In the genomic region with DNA sequence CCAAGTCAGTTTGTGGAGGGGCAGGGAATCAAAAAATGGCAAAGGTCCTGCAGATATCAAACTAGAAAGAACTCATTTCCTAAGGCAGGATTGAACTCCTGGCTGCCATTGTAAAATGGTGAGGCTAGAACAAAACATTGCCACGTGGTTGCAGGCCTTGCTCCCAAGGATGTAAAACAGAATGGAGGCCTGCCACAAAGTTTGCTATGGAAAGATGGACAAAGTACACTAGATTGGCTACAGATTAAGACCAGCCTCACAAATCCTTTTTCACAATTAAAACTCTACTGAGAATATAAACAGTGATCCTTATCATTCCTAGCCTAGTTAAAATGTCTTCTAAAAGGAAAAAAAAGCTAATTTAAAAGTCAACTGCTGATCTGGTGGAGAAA, we compare ENCODE assay signal across 16 cellular contexts.
DNase-seq lines count a peak whose midpoint lies in the region; ATAC-seq, FAIRE-seq and TF ChIP-seq lines count a peak whose summit lies in the region.
"Had no signal": no experiment of that assay in that cellular context is flagged by ENCODE, and none has a peak within 500 bp of the region (broad histone marks: within the 10 kb centered on the region; RNA-seq: fewer than 3 reads in every experiment).

No MANE protein-coding gene starts in this region.

- H4K20me1 ChIP-seq in BLaER1 treated with 17β-estradiol and CSF1 and Interleukin-3, amounts not matched to agents 10 nM and 100 nM = 0 out of 22 replicates have a peak, but pooled peaks cover 0 to under 1% (median 0%) of the 10 kb centered on the region in 11 experiments

- ATAC-seq in activated naive CD8-positive, alpha-beta T cell treated with anti-CD3 and anti-CD28 coated beads, Interleukin-2, amount 50 U/mL, for 24 hours = no peak
- ATAC-seq in SK-N-SH treated with all-trans-retinoic acid at 6 μM for 48 hours (no peak), HG02973 (IDR thresholded peaks at IDR 0.05; ENCODE audit: unreplicated experiment) (no peak)

- TF ChIP-seq CTCF in GM10248 (IDR thresholded peaks at IDR 0.05; ENCODE audit: control extremely low read depth, extremely low read depth, low read depth, missing control alignments) = no peak

- H3K36me3 Mint-ChIP-seq in activated naive CD8-positive, alpha-beta T cell treated with anti-CD3 and anti-CD28 coated beads, Interleukin-2, amount 50 U/mL, for 24 hours (ENCODE audit: low read depth) = peaks cover 37% of the 10 kb centered on the region

- peak overlapping the region; percentile 33 for H3K27ac Mint-ChIP-seq in activated naive CD8-positive, alpha-beta T cell treated with anti-CD3 and anti-CD28 coated beads, Interleukin-2, amount 50 U/mL, for 24 hours
- H3K27ac Mint-ChIP-seq: activated T-helper 1 cell treated with anti-CD3 and anti-CD28 coated beads, Interleukin-12 subunit alpha, Interleukin-12 subunit beta, Interleukin-2, Interleukin-4 antibody, amounts not matched to agents 30 ng/mL and 10 ng/mL and 1 ng/mL, durations not matched to agents 14 hours and 24 hours and 36 hours had no signal

- peaks cover 11 to 39% (median 27%) of the 10 kb centered on the region in 11 experiments; a peak in 20 of 22 replicates for H3K36me3 ChIP-seq in BLaER1 treated with 17β-estradiol and CSF1 and Interleukin-3, amounts not matched to agents 10 nM and 100 nM

- H3K4me1 Mint-ChIP-seq in activated naive CD8-positive, alpha-beta T cell treated with anti-CD3 and anti-CD28 coated beads, Interleukin-2, amount 50 U/mL, for 24 hours = peaks cover 36% of the 10 kb centered on the region

- H3K9me3 ChIP-seq in BLaER1 treated with 17β-estradiol and CSF1 and Interleukin-3, amounts not matched to agents 10 nM and 100 nM (replicated peaks in 1 of 11) = peaks cover 14 to 34% (median 26%) of the 10 kb centered on the region in 11 experiments; a peak in 21 of 22 replicates

- peak overlapping the region; percentile 55 to 74 (median 59) for H3K4me3 ChIP-seq in BLaER1 treated with 17β-estradiol and CSF1 and Interleukin-3, amounts not matched to agents 10 nM and 100 nM
- H3K4me3 ChIP-seq in skin epidermis = no peak overlapping the region

- no peaks in the 10 kb centered on the region for H3K27me3 Mint-ChIP-seq in activated naive CD8-positive, alpha-beta T cell treated with anti-CD3 and anti-CD28 coated beads, Interleukin-2, amount 50 U/mL, for 24 hours

- no peak for DNase-seq in GM19239 (ENCODE audit: insufficient read length, low spot score)
- DNase-seq in activated naive CD8-positive, alpha-beta T cell treated with anti-CD3 and anti-CD28 coated beads, Interleukin-2, amount 50 U/mL, for 24 hours = no peak
- no peak for DNase-seq in SHP77 (lab: John Stamatoyannopoulos, UW)
- no peak for DNase-seq in GM10248 (ENCODE audit: extremely low spot score)
- DNase-seq: activated CD4-positive, alpha-beta T cell treated with anti-CD3 and anti-CD28 coated beads, Interleukin-2, amount 50 U/mL, for 4 hours; GOT3; kidney; NCI-H2171; NCI-H82; Right ventricle myocardium superior had no signal

- peak overlapping the region; percentile 66 to 99 (median 91) for H3K27ac ChIP-seq in BLaER1 treated with 17β-estradiol and CSF1 and Interleukin-3, amounts not matched to agents 10 nM and 100 nM
- H3K27ac ChIP-seq in skin epidermis = peak overlapping the region in 11 of 21 experiments; percentile 1 to 81 (median 50)

- FAIRE-seq in GM19239 (lab: Jason Lieb, UNC) = peak; percentile 68
- FAIRE-seq: D721Med, kidney had no signal

- CTCF ChIA-PET in GM10248 (lab: Yijun Ruan, JAX) = interaction anchor here (0.7 to 1.7 kb wide), 4 partner anchors 13 to 350 kb away, joined by 3 to 5 read pairs (median 4); partner anchors contain the start of gene NETO2

- H3K27me3 ChIP-seq in BLaER1 treated with 17β-estradiol and CSF1 and Interleukin-3, amounts not matched to agents 10 nM and 100 nM = no peaks in the 10 kb centered on the region

- H3K4me1 ChIP-seq in BLaER1 treated with 17β-estradiol and CSF1 and Interleukin-3, amounts not matched to agents 10 nM and 100 nM = peaks cover 33 to 56% (median 44%) of the 10 kb centered on the region in 10 experiments

- POLR2A ChIA-PET in GM10248 (lab: Yijun Ruan, JAX) = no interaction called here

- peaks cover 14% of the 10 kb centered on the region for H3K9me3 Mint-ChIP-seq in activated naive CD8-positive, alpha-beta T cell treated with anti-CD3 and anti-CD28 coated beads, Interleukin-2, amount 50 U/mL, for 24 hours

- H3K4me2 ChIP-seq in BLaER1 treated with 17β-estradiol and CSF1 and Interleukin-3, amounts not matched to agents 10 nM and 100 nM = peak overlapping the region; percentile 85 to 99 (median 95)

- peak overlapping the region; percentile 72 to 89 (median 80) for H3K9ac ChIP-seq in BLaER1 treated with 17β-estradiol and CSF1 and Interleukin-3, amounts not matched to agents 10 nM and 100 nM

- no peak overlapping the region for H3K4me3 Mint-ChIP-seq in activated naive CD8-positive, alpha-beta T cell treated with anti-CD3 and anti-CD28 coated beads, Interleukin-2, amount 50 U/mL, for 24 hours
- H3K4me3 Mint-ChIP-seq: activated T-helper 1 cell treated with anti-CD3 and anti-CD28 coated beads, Interleukin-12 subunit alpha, Interleukin-12 subunit beta, Interleukin-2, Interleukin-4 antibody, amounts not matched to agents 30 ng/mL and 10 ng/mL and 1 ng/mL, durations not matched to agents 14 hours and 24 hours and 36 hours had no signal

TF ChIP-seq in SK-N-SH treated with all-trans-retinoic acid at 6 μM for 48 hours, 23 proteins besides CTCF, POLR2A, EP300 and RAD21 (continues in another document):
- TF ChIP-seq PPARA (CRISPR knock-in tag; IDR thresholded peaks at IDR 0.05; ENCODE audit: borderline replicate concordance) (no peak), ISL1 (CRISPR knock-in tag; IDR thresholded peaks at IDR 0.05) (no peak), TSHZ2 (CRISPR knock-in tag; IDR thresholded peaks at IDR 0.05) (no peak), RARB (CRISPR knock-in tag; IDR thresholded peaks at IDR 0.05) (no peak), ESRRG (CRISPR knock-in tag; IDR thresholded peaks at IDR 0.05) (no peak), ZC3H10 (CRISPR knock-in tag; IDR thresholded peaks at IDR 0.05) (no peak), ZNF8 (CRISPR knock-in tag; IDR thresholded peaks at IDR 0.05) (no peak), SNAI2 (CRISPR knock-in tag; IDR thresholded peaks at IDR 0.05) (no peak), ZFP3 (CRISPR knock-in tag; IDR thresholded peaks at IDR 0.05) (no peak), TOX (CRISPR knock-in tag; IDR thresholded peaks at IDR 0.05; ENCODE audit: borderline replicate concordance) (no peak), ZFP30 (CRISPR knock-in tag; IDR thresholded peaks at IDR 0.05) (no peak), CSRNP3 (CRISPR knock-in tag; IDR thresholded peaks at IDR 0.05) (no peak)
- TF ChIP-seq, protein P1, sequence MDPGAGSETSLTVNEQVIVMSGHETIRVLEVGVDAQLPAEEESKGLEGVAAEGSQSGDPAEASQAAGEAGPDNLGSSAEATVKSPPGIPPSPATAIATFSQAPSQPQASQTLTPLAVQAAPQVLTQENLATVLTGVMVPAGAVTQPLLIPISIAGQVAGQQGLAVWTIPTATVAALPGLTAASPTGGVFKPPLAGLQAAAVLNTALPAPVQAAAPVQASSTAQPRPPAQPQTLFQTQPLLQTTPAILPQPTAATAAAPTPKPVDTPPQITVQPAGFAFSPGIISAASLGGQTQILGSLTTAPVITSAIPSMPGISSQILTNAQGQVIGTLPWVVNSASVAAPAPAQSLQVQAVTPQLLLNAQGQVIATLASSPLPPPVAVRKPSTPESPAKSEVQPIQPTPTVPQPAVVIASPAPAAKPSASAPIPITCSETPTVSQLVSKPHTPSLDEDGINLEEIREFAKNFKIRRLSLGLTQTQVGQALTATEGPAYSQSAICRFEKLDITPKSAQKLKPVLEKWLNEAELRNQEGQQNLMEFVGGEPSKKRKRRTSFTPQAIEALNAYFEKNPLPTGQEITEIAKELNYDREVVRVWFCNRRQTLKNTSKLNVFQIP (CRISPR knock-in tag; IDR thresholded peaks at IDR 0.05; ENCODE audit: borderline replicate concordance, low read depth) = no peak

Comparison
In these comparisons a context has a peak if more than half of its experiments do, and no peak if none do; other contexts are left out.
1. H3K4me3 ChIP-seq: peak in BLaER1 treated with 17β-estradiol and CSF1 and Interleukin-3, amounts not matched to agents 10 nM and 100 nM (10 of 10); none in skin epidermis (0 of 7).